ENCODE assay signal across 21 cellular contexts in genomic region chr3:40701016-40701588, GRCh38.
"Had no signal": no experiment of that assay in that cellular context is flagged by ENCODE, and none has a peak within 500 bp of the region (broad histone marks: within the 10 kb centered on the region; RNA-seq: fewer than 3 reads in every experiment).

No MANE protein-coding gene starts in this region.

- DNase-seq: cerebellar nuclear complex; effector memory CD8-positive, alpha-beta T cell; foreskin keratinocyte; islet precursor cell; lower lobe of right lung; midbrain; naive B cell; nephron progenitor cell; sigmoid colon; small intestine; stimulated activated CD4-positive, alpha-beta T cell treated with anti-CD3 and anti-CD28 coated beads, Interleukin-12 subunit alpha, Interleukin-12 subunit beta, amount 100 ng/mL, for 4 hours; testis had no signal

- ATAC-seq: effector memory CD8-positive, alpha-beta T cell; foreskin keratinocyte; left lobe of liver; lower lobe of right lung had no signal

- H3K27ac Mint-ChIP-seq: dendritic cell treated with granulocyte-macrophage colony-stimulating factor and Interleukin-4, amounts not matched to agents 40 ng/mL and 50 ng/mL, for 4 days; effector memory CD8-positive, alpha-beta T cell; memory B cell; naive B cell; nephron progenitor cell; stimulated activated naive CD8-positive, alpha-beta T cell treated with anti-CD3 and anti-CD28 coated beads, Interleukin-15, Interleukin-2, amounts not matched to agents 100 ng/mL and 50 ng/mL, for 24 hours had no signal

- H3K27me3 Mint-ChIP-seq: memory B cell had no signal

- H3K9me3 Mint-ChIP-seq: dendritic cell treated with granulocyte-macrophage colony-stimulating factor and Interleukin-4, amounts not matched to agents 40 ng/mL and 50 ng/mL, for 4 days; effector memory CD8-positive, alpha-beta T cell had no signal

- H3K4me1 Mint-ChIP-seq: memory B cell, naive B cell, nephron progenitor cell had no signal

- H3K27me3 ChIP-seq: cardiac muscle cell, sigmoid colon, testis, tibial nerve had no signal

- H3K9me3 ChIP-seq: lower lobe of right lung, prostate gland, testis had no signal

- H3K4me3 Mint-ChIP-seq: dendritic cell treated with granulocyte-macrophage colony-stimulating factor and Interleukin-4, amounts not matched to agents 40 ng/mL and 50 ng/mL, for 4 days; effector memory CD8-positive, alpha-beta T cell; memory B cell; naive B cell; nephron progenitor cell; stimulated activated naive CD8-positive, alpha-beta T cell treated with anti-CD3 and anti-CD28 coated beads, Interleukin-15, Interleukin-2, amounts not matched to agents 100 ng/mL and 50 ng/mL, for 24 hours had no signal

- H3K4me3 ChIP-seq: cardiac muscle cell, lower lobe of right lung, prostate gland, sigmoid colon, testis, tibial nerve had no signal

- H3K36me3 ChIP-seq: cardiac muscle cell, lower lobe of right lung, prostate gland, sigmoid colon, tibial nerve had no signal

- H3K27ac ChIP-seq: cardiac muscle cell, epithelial cell of prostate, foreskin keratinocyte, lower lobe of right lung, parathyroid adenoma, prostate gland, sigmoid colon, testis, tibial nerve had no signal

- H3K4me1 ChIP-seq: foreskin keratinocyte, lower lobe of right lung, parathyroid adenoma, prostate gland, sigmoid colon, testis had no signal
